Comparison of ENCODE assay signal across 1 cellular context in genomic region chr16:69413045-69413664, GRCh38.
TF ChIP-seq lines count a peak whose summit lies in the region.

No MANE protein-coding gene starts in this region.

TF ChIP-seq in K562, 482 proteins besides CTCF, POLR2A, EP300 and RAD21:
- TF ChIP-seq MCM7 (IDR thresholded peaks at IDR 0.05) (no peak), ARID2 (IDR thresholded peaks at IDR 0.05) (no peak), TBL1XR1 (IDR thresholded peaks at IDR 0.05; ENCODE audit: low read length in 2 of 2) (no peak), ZNF239 (CRISPR knock-in tag; IDR thresholded peaks at IDR 0.05) (no peak), LEF1 (IDR thresholded peaks at IDR 0.05) (no peak)
